10 cellular contexts compared by ENCODE assay signal in the genomic region with DNA sequence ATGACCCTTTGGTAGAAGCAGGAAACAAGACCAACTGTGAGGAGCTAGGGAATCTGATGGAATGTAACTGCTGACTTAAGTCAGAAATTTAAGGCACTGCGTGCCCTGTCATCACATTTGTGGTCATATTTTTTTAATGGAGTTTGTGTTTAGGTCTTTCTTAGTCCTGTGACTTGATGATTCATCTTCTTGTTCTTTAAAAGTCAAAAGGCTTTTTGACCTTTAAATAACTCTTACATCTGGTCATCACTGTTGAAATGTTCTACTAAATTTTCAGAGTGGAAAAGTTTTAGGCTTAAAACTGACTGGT.
DNase-seq lines count a peak whose midpoint lies in the region; ATAC-seq and TF ChIP-seq lines count a peak whose summit lies in the region.
"Had no signal": no experiment of that assay in that cellular context is flagged by ENCODE, and none has a peak within 500 bp of the region (broad histone marks: within the 10 kb centered on the region; RNA-seq: fewer than 3 reads in every experiment).

No MANE protein-coding gene starts in this region.

- no peaks in the 10 kb centered on the region for H3K9me3 ChIP-seq in duodenal mucosa (ENCODE audit: control insufficient read depth in 1 of 2, low read length in 2 of 2)
- H3K9me3 ChIP-seq: SJCRH30 had no signal

- H3K27me3 ChIP-seq in duodenal mucosa (ENCODE audit: control insufficient read depth in 1 of 2, insufficient read depth in 2 of 2, low read length in 2 of 2): no peaks in the 10 kb centered on the region
- H3K27me3 ChIP-seq: SJCRH30 had no signal

- no peaks in the 10 kb centered on the region for H3K4me1 ChIP-seq in duodenal mucosa (ENCODE audit: control insufficient read depth in 1 of 2, insufficient read depth in 2 of 2, low read length in 2 of 2)

- peaks cover 12 to 39% of the 10 kb centered on the region in 2 donors for H3K36me3 ChIP-seq in duodenal mucosa (ENCODE audit: control insufficient read depth in 1 of 2, insufficient read depth in 2 of 2, low read length in 2 of 2)

- H3K4me3 ChIP-seq in AG09309 (ENCODE audit: control insufficient read depth, low read depth, low read length) (no peak overlapping the region), duodenal mucosa (ENCODE audit: low read depth in 1 of 2, low read length in 2 of 2) (no peak overlapping the region)
- H3K4me3 ChIP-seq: SJCRH30 had no signal

- peak overlapping the region; percentile 26 for H3K27ac ChIP-seq in duodenal mucosa (ENCODE audit: low read depth, low read length)
- H3K27ac ChIP-seq: SJCRH30 had no signal

- DNase-seq in AG09309 (ENCODE audit: low read depth) (peak; percentile 99), NCI-H226 (peak; percentile 94), non-pigmented ciliary epithelial cell (ENCODE audit: low read depth) (peak; percentile 98), NCI-H748 (lab: John Stamatoyannopoulos, UW; ENCODE audit: unreplicated experiment) (no peak)
- DNase-seq: right cardiac atrium, SJCRH30 had no signal

- TF ChIP-seq CTCF in AG09309 (IDR thresholded peaks at IDR 0.05; ENCODE audit: control insufficient read depth, insufficient read depth, low read depth, low read length, missing control alignments): no peak

- no peak overlapping the region for H3K9ac ChIP-seq in duodenal mucosa (ENCODE audit: low read depth in 1 of 2, low read length in 2 of 2)

- ATAC-seq in HG03565 (IDR thresholded peaks at IDR 0.05; ENCODE audit: unreplicated experiment) (no peak), GM19328 (IDR thresholded peaks at IDR 0.05; ENCODE audit: unreplicated experiment) (no peak), HG02642 (IDR thresholded peaks at IDR 0.05; ENCODE audit: poor library complexity, unreplicated experiment) (no peak)
